ENCODE assay signal across 9 cellular contexts in genomic region chr6:113634352-113635163, GRCh38.
DNase-seq lines count a peak whose midpoint lies in the region; ATAC-seq and TF ChIP-seq lines count a peak whose summit lies in the region.
"Had no signal": no experiment of that assay in that cellular context is flagged by ENCODE, and none has a peak within 500 bp of the region (broad histone marks: within the 10 kb centered on the region; RNA-seq: fewer than 3 reads in every experiment).

No MANE protein-coding gene starts in this region.

- no peaks in the 10 kb centered on the region for H3K27me3 Mint-ChIP-seq in activated CD4-positive, alpha-beta memory T cell treated with anti-CD3 and anti-CD28 coated beads for 36 hours
- H3K27me3 Mint-ChIP-seq in WTC11 (ENCODE audit: low read depth) = peaks cover 2% of the 10 kb centered on the region

- 82 to 86% methylated on average over 4 of the region's 4 CpGs for WGBS in GM23248 (ENCODE audit: low coverage in 1 of 2, low lambda C conversion rate in 2 of 2, missing lambda C conversion rate in 2 of 2), 2 experiments
- WGBS in lung, 2 donors = 23 to 35% methylated on average over 4 of the region's 4 CpGs

- BruUV-seq in OCI-LY7 (replicated peaks; lab: Mats Ljungman, UMichigan) = no TSS peak

- peak; percentile 36 for DNase-seq in GM03348 (ENCODE audit: low spot score)
- peak; percentile 69 for DNase-seq in GM23248
- peak; percentile 66 for DNase-seq in OCI-LY7 (ENCODE audit: low spot score)
- DNase-seq in lung (ENCODE audit: low spot score) = no peak
- DNase-seq in activated CD4-positive, alpha-beta memory T cell treated with anti-CD3 and anti-CD28 coated beads for 36 hours = no peak
- no peak for DNase-seq in iPS-NIHi7 (ENCODE audit: extremely low spot score)
- no peak for DNase-seq in WTC11 (ENCODE audit: low spot score)
- DNase-seq in nucleus accumbens (lab: John Stamatoyannopoulos, UW) = no peak
- DNase-seq: WERI-Rb-1 had no signal

- no peaks in the 10 kb centered on the region for H3K27me3 ChIP-seq in GM23248 (replicated peaks; ENCODE audit: insufficient read depth)
- no peaks in the 10 kb centered on the region for H3K27me3 ChIP-seq in lung (ENCODE audit: control insufficient read depth, insufficient read depth)

- peaks cover 61% of the 10 kb centered on the region for H3K4me1 ChIP-seq in GM23248 (ENCODE audit: insufficient read depth)
- H3K4me1 ChIP-seq in OCI-LY7 (ENCODE audit: insufficient read depth, low read length, poor library complexity, severe bottlenecking) = peaks cover 84% of the 10 kb centered on the region
- H3K4me1 ChIP-seq in lung (ENCODE audit: control insufficient read depth in 2 of 2, insufficient read depth in 2 of 2, low read length in 2 of 2) = peaks cover 8 to 10% of the 10 kb centered on the region in 2 donors

- ATAC-seq in lung (ENCODE audit: insufficient read depth, low FRiP score) = peak; percentile 14
- no peak for ATAC-seq in WTC11

- H3K4me2 ChIP-seq in GM23248 (ENCODE audit: unreplicated experiment) = peak overlapping the region; percentile 21
- peak overlapping the region; percentile 51 for H3K4me2 ChIP-seq in OCI-LY7 (ENCODE audit: low read length)

- no peaks in the 10 kb centered on the region for H3K9me3 Mint-ChIP-seq in activated CD4-positive, alpha-beta memory T cell treated with anti-CD3 and anti-CD28 coated beads for 36 hours
- H3K9me3 Mint-ChIP-seq in WTC11 = no peaks in the 10 kb centered on the region

- in situ Hi-C loops in GM23248 (cut with MboI) = no loop called here

- no peaks in the 10 kb centered on the region for H3K36me3 Mint-ChIP-seq in activated CD4-positive, alpha-beta memory T cell treated with anti-CD3 and anti-CD28 coated beads for 36 hours
- H3K36me3 Mint-ChIP-seq in WTC11 = no peaks in the 10 kb centered on the region

- H3K27ac Mint-ChIP-seq in activated CD4-positive, alpha-beta memory T cell treated with anti-CD3 and anti-CD28 coated beads for 36 hours = no peak overlapping the region
- no peak overlapping the region for H3K27ac Mint-ChIP-seq in WTC11

- H3K4me1 Mint-ChIP-seq in activated CD4-positive, alpha-beta memory T cell treated with anti-CD3 and anti-CD28 coated beads for 36 hours (ENCODE audit: low read depth) = peaks cover 41% of the 10 kb centered on the region
- H3K4me1 Mint-ChIP-seq in WTC11 = peaks cover 5% of the 10 kb centered on the region; the same call in 1 of the 2 replicates

- H3F3A ChIP-seq in GM23248 (ENCODE audit: insufficient read depth) = peaks cover 37% of the 10 kb centered on the region

- intact Hi-C loops in OCI-LY7 (cut with micrococcal nuclease; ENCODE audit: unreplicated experiment) = loop anchor here (10.0 kb wide), 2 partner anchors 250 to 340 kb away; partner anchors contain the start of gene HDAC2
- intact Hi-C loops in activated CD4-positive, alpha-beta memory T cell treated with anti-CD3 and anti-CD28 coated beads for 36 hours (cut with micrococcal nuclease) = loop anchor here (5.0 kb wide), 3 partner anchors 173 to 1347 kb away; partner anchors contain the start of gene HDAC2

- no peak overlapping the region for H3K4me3 ChIP-seq in GM23248
- peak overlapping the region; percentile 6 for H3K4me3 ChIP-seq in OCI-LY7 (ENCODE audit: low read depth, low read length, poor library complexity, severe bottlenecking)
- no peak overlapping the region for H3K4me3 ChIP-seq in lung

- H2AFZ ChIP-seq in GM23248 (no peak overlapping the region), OCI-LY7 (ENCODE audit: low read length) (peak overlapping the region; percentile 78; the same call in 1 of the 2 replicates)

- H3K9me3 ChIP-seq in GM23248 (ENCODE audit: low read depth) (no peaks in the 10 kb centered on the region), OCI-LY7 (ENCODE audit: low read length) (no peaks in the 10 kb centered on the region), lung (ENCODE audit: control insufficient read depth in 2 of 2, insufficient read depth in 1 of 2, low read length in 1 of 2) (no peaks in the 10 kb centered on the region)

- CTCF ChIA-PET in OCI-LY7 (lab: Charles Lee; ENCODE audit: unreplicated experiment) (no interaction called here), WTC11 (lab: Charles Lee) (no interaction called here)
- CTCF ChIA-PET in activated CD4-positive, alpha-beta memory T cell treated with anti-CD3 and anti-CD28 coated beads for 36 hours (lab: Charles Lee) = no interaction called here

- H3K9me2 ChIP-seq in GM23248 (ENCODE audit: insufficient read depth) = no peaks in the 10 kb centered on the region
- H3K9me2 ChIP-seq in OCI-LY7 (ENCODE audit: insufficient read depth, low read length) = no peaks in the 10 kb centered on the region

- no peaks in the 10 kb centered on the region for H3K36me3 ChIP-seq in GM23248 (ENCODE audit: low read depth)
- no peaks in the 10 kb centered on the region for H3K36me3 ChIP-seq in OCI-LY7 (ENCODE audit: insufficient read depth, low read length)
- H3K36me3 ChIP-seq in lung (ENCODE audit: control insufficient read depth in 2 of 2, insufficient read depth in 2 of 2, low read length in 2 of 2) = no peaks in the 10 kb centered on the region
- H3K36me3 ChIP-seq: WERI-Rb-1 had no signal

- H3K9ac ChIP-seq in GM23248 = no peak overlapping the region

- H4K20me1 ChIP-seq in GM23248 (ENCODE audit: insufficient read depth) = no peaks in the 10 kb centered on the region
- H4K20me1 ChIP-seq in OCI-LY7 (ENCODE audit: insufficient read depth, low read length) = no peaks in the 10 kb centered on the region

- POLR2A ChIA-PET in OCI-LY7 (lab: Charles Lee) (interaction anchor here (2.7 to 7.9 kb wide), 2 partner anchors 8 to 12 kb away, joined by 13 to 52 read pairs; no protein-coding TSS in a partner anchor), WTC11 (lab: Charles Lee) (no interaction called here)
- POLR2A ChIA-PET in activated CD4-positive, alpha-beta memory T cell treated with anti-CD3 and anti-CD28 coated beads for 36 hours (lab: Charles Lee) = no interaction called here

- peak overlapping the region; percentile 14; the same call in 1 of the 2 replicates for H3K27ac ChIP-seq in GM23248
- peak overlapping the region; percentile 27 for H3K27ac ChIP-seq in OCI-LY7 (ENCODE audit: low read depth, low read length, poor library complexity, severe bottlenecking)
- no peak overlapping the region for H3K27ac ChIP-seq in lung (ENCODE audit: low read depth in 1 of 2, low read length in 1 of 2)
- H3K27ac ChIP-seq: WERI-Rb-1 had no signal

- no peak overlapping the region for H3K4me3 Mint-ChIP-seq in activated CD4-positive, alpha-beta memory T cell treated with anti-CD3 and anti-CD28 coated beads for 36 hours
- H3K4me3 Mint-ChIP-seq in WTC11 = no peak overlapping the region

- H3K79me2 ChIP-seq in GM23248 (ENCODE audit: insufficient read depth) = no peaks in the 10 kb centered on the region
- no peaks in the 10 kb centered on the region for H3K79me2 ChIP-seq in OCI-LY7 (ENCODE audit: insufficient read depth, low read depth, low read length)

- TF ChIP-seq CTCF in OCI-LY7 (conservative IDR thresholded peaks at IDR 0.05; ENCODE audit: low read length) (no peak), lung (IDR thresholded peaks at IDR 0.05; ENCODE audit: control extremely low read depth, extremely low read depth) (no peak), WTC11 (IDR thresholded peaks at IDR 0.05) (no peak)

TF ChIP-seq in WTC11, 78 proteins besides CTCF, POLR2A, EP300 and RAD21:
- TF ChIP-seq, protein P1, sequence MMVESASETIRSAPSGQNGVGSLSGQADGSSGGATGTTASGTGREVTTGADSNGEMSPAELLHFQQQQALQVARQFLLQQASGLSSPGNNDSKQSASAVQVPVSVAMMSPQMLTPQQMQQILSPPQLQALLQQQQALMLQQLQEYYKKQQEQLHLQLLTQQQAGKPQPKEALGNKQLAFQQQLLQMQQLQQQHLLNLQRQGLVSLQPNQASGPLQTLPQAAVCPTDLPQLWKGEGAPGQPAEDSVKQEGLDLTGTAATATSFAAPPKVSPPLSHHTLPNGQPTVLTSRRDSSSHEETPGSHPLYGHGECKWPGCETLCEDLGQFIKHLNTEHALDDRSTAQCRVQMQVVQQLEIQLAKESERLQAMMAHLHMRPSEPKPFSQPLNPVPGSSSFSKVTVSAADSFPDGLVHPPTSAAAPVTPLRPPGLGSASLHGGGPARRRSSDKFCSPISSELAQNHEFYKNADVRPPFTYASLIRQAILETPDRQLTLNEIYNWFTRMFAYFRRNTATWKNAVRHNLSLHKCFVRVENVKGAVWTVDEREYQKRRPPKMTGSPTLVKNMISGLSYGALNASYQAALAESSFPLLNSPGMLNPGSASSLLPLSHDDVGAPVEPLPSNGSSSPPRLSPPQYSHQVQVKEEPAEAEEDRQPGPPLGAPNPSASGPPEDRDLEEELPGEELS (CRISPR knock-in tag; IDR thresholded peaks at IDR 0.05) = no peak
- TF ChIP-seq ATF1 (CRISPR knock-in tag; IDR thresholded peaks at IDR 0.05) = no peak
- TF ChIP-seq RORB (CRISPR knock-in tag; IDR thresholded peaks at IDR 0.05) = no peak
- TF ChIP-seq, protein P2, sequence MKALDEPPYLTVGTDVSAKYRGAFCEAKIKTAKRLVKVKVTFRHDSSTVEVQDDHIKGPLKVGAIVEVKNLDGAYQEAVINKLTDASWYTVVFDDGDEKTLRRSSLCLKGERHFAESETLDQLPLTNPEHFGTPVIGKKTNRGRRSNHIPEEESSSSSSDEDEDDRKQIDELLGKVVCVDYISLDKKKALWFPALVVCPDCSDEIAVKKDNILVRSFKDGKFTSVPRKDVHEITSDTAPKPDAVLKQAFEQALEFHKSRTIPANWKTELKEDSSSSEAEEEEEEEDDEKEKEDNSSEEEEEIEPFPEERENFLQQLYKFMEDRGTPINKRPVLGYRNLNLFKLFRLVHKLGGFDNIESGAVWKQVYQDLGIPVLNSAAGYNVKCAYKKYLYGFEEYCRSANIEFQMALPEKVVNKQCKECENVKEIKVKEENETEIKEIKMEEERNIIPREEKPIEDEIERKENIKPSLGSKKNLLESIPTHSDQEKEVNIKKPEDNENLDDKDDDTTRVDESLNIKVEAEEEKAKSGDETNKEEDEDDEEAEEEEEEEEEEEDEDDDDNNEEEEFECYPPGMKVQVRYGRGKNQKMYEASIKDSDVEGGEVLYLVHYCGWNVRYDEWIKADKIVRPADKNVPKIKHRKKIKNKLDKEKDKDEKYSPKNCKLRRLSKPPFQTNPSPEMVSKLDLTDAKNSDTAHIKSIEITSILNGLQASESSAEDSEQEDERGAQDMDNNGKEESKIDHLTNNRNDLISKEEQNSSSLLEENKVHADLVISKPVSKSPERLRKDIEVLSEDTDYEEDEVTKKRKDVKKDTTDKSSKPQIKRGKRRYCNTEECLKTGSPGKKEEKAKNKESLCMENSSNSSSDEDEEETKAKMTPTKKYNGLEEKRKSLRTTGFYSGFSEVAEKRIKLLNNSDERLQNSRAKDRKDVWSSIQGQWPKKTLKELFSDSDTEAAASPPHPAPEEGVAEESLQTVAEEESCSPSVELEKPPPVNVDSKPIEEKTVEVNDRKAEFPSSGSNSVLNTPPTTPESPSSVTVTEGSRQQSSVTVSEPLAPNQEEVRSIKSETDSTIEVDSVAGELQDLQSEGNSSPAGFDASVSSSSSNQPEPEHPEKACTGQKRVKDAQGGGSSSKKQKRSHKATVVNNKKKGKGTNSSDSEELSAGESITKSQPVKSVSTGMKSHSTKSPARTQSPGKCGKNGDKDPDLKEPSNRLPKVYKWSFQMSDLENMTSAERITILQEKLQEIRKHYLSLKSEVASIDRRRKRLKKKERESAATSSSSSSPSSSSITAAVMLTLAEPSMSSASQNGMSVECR (CRISPR knock-in tag; IDR thresholded peaks at IDR 0.05; ENCODE audit: borderline replicate concordance) = no peak

Comparison
In these comparisons a context has a peak if more than half of its experiments do, and no peak if none do; other contexts are left out.
1. DNase-seq: peak in GM03348 (single experiment), GM23248 (single experiment) and OCI-LY7 (single experiment); none in lung (single experiment), activated CD4-positive, alpha-beta memory T cell treated with anti-CD3 and anti-CD28 coated beads for 36 hours (single experiment), iPS-NIHi7 (single experiment), WTC11 (single experiment) and nucleus accumbens (0 of 56).
2. H3K27ac ChIP-seq: peak in GM23248 (single experiment) and OCI-LY7 (single experiment); none in lung (0 of 2).